Comparison of ENCODE assay signal across 8 cellular contexts in genomic region chr4:176320340-176320975, GRCh38. TPM values are rescaled to one million over a fixed set of nuclear protein-coding genes. Genes with fewer than 3 reads are reported as not detected.
DNase-seq lines count a peak whose midpoint lies in the region; ATAC-seq lines count a peak whose summit lies in the region.

No MANE protein-coding gene starts in this region.

- peak overlapping the region; percentile 96 for H3K27ac ChIP-seq in layer of hippocampus (ENCODE audit: low read depth, low read length)

- H3K27me3 ChIP-seq in layer of hippocampus (ENCODE audit: control insufficient read depth, insufficient read depth, low read length), result no peaks in the 10 kb centered on the region

- DNase-seq in NCI-H524 (lab: John Stamatoyannopoulos, UW) (peak; percentile 9 to 51), NCI-H524 treated with DMSO at 0.1 percent for 48 hours (lab: John Stamatoyannopoulos, UW) (no peak), NCI-H2081 treated with DMSO at 0.1 percent for 48 hours (lab: John Stamatoyannopoulos, UW) (peak; percentile 1), cerebellum (ENCODE audit: low spot score) (peak; percentile 84)
- peak; percentile 82 for DNase-seq in activated CD4-positive, CD25-positive, alpha-beta regulatory T cell treated with anti-CD3 and anti-CD28 coated beads, Interleukin-2, amount 50 U/mL, for 72 hours
- peak; percentile 61 to 72 for DNase-seq in stimulated activated CD4-positive, alpha-beta T cell treated with anti-CD3 and anti-CD28 coated beads, Interleukin-1b, Interleukin-23, amount 100 ng/mL, for 1 hour (ENCODE audit: low read depth in 2 of 2)

- ATAC-seq in HG02938 (IDR thresholded peaks at IDR 0.05; ENCODE audit: unreplicated experiment), result peak; percentile 73

RNA-seq across cellular contexts. Expression of gene SPCS3, which starts 0.7 kb away (rescaled TPM):
- 89.8 TPM for total RNA-seq in cerebellum

RNA-seq across cellular contexts. Expression of gene ASB5, which starts 51.4 kb away (rescaled TPM):
- total RNA-seq in cerebellum, result 0.36 TPM
